In the genomic region with DNA sequence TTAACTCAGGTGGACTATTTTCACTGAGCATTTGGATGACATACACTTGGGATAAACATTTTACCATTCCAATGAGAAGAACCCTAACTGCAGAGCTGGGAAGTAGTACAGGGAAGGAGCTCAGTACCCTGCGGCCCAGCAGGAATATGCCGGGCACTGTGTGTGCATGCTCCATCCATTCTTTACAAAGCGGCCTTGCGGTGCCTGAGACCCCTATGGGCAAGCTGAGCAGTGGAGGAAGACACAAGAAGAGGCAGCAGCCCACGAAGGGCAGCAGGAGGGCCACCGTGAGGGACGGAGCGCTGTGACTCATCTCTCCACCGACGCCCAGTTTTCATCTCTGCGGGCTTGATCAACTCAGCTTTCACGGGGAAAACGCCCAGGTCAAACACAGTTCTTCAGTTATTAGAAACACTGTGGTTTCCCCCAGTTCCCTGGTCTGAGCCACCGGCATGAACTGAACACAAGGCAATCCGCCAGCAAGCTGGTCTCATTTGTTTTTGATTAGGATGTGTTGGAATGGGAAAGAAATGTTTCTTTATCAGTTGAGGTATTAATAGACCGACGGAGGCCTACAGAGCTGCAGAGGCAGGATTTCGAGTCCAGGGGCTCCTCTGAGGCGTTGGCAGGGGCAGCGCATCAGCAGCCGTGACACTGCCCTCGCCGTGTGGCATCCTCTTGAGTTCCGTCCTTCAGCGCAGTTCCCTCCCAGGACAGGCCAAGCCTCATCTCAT, we compare ENCODE assay signal across 14 cellular contexts. TPM values are rescaled to one million over a fixed set of nuclear protein-coding genes. Genes with fewer than 3 reads are reported as not detected.
DNase-seq lines count a peak whose midpoint lies in the region; ATAC-seq and TF ChIP-seq lines count a peak whose summit lies in the region.
"Had no signal": no experiment of that assay in that cellular context is flagged by ENCODE, and none has a peak within 500 bp of the region (broad histone marks: within the 10 kb centered on the region; RNA-seq: fewer than 3 reads in every experiment).

No MANE protein-coding gene starts in this region.

- no peaks in the 10 kb centered on the region for H3K79me2 ChIP-seq in hepatocyte

- H3K27me3 ChIP-seq in skeletal muscle satellite cell (ENCODE audit: control insufficient read depth, insufficient read depth, low read length) (peaks cover 12% of the 10 kb centered on the region), hepatocyte (no peaks in the 10 kb centered on the region)
- H3K27me3 ChIP-seq: uterus had no signal

- no peaks in the 10 kb centered on the region for H3K9me3 ChIP-seq in skeletal muscle satellite cell (replicated peaks; ENCODE audit: low read length)
- no peaks in the 10 kb centered on the region for H3K9me3 ChIP-seq in hepatocyte (ENCODE audit: low read depth)
- H3K9me3 ChIP-seq: esophagus muscularis mucosa, uterus had no signal

- WGBS in hepatocyte (ENCODE audit: low lambda C conversion rate, missing lambda C conversion rate) = 77% methylated on average over 25 of the region's 25 CpGs

- no peak for ATAC-seq in HG03457 (IDR thresholded peaks at IDR 0.05; ENCODE audit: unreplicated experiment)

- peak overlapping the region; percentile 81 for H3K4me2 ChIP-seq in skeletal muscle satellite cell (ENCODE audit: low read length)
- no peak overlapping the region for H3K4me2 ChIP-seq in hepatocyte

- no peak overlapping the region for H2AFZ ChIP-seq in hepatocyte

- no peak for TF ChIP-seq CTCF in hepatocyte (IDR thresholded peaks at IDR 0.05; ENCODE audit: poor library complexity)

- H3K4me3 ChIP-seq in skeletal muscle satellite cell (ENCODE audit: low read length) (peak overlapping the region; percentile 48), hepatocyte (no peak overlapping the region)
- H3K4me3 ChIP-seq: coronary artery, esophagus muscularis mucosa, uterus had no signal

- peak overlapping the region; percentile 17 for H3K9ac ChIP-seq in skeletal muscle satellite cell (ENCODE audit: low read depth, low read length)

- H3K9me2 ChIP-seq in hepatocyte (replicated peaks; ENCODE audit: insufficient read depth) = no peaks in the 10 kb centered on the region

- H3K4me1 ChIP-seq in skeletal muscle satellite cell (ENCODE audit: control insufficient read depth, insufficient read depth, low read length) = peaks cover 18% of the 10 kb centered on the region
- H3K4me1 ChIP-seq in hepatocyte (ENCODE audit: insufficient read depth) = no peaks in the 10 kb centered on the region
- H3K4me1 ChIP-seq: esophagus muscularis mucosa, uterus had no signal

- DNase-seq in activated CD8-positive, alpha-beta memory T cell treated with anti-CD3 and anti-CD28 coated beads for 24 hours = peak; percentile 52
- DNase-seq in activated CD8-positive, alpha-beta memory T cell treated with anti-CD3 and anti-CD28 coated beads, Interleukin-2, amount 50 U/mL, for 48 hours = no peak
- DNase-seq in M059J (ENCODE audit: low read depth) = peak; percentile 73
- peak; percentile 81 for DNase-seq in fibroblast of gingiva (ENCODE audit: low read depth)
- no peak for DNase-seq in hepatocyte (ENCODE audit: low spot score)
- DNase-seq in stimulated activated CD4-positive, alpha-beta T cell treated with anti-CD3 and anti-CD28 coated beads, Interleukin-12 subunit alpha, Interleukin-12 subunit beta, amount 100 ng/mL, for 4 hours = no peak
- DNase-seq: DMS79 treated with DMSO at 0.1 percent for 48 hours, NCI-H1048, NCI-H226, uterus had no signal

- H3K36me3 ChIP-seq in skeletal muscle satellite cell (ENCODE audit: insufficient read depth, low read length) (no peaks in the 10 kb centered on the region), hepatocyte (replicated peaks; ENCODE audit: insufficient read depth, low read depth) (no peaks in the 10 kb centered on the region)
- H3K36me3 ChIP-seq: esophagus muscularis mucosa, uterus had no signal

- H3K27ac ChIP-seq in hepatocyte = no peak overlapping the region
- H3K27ac ChIP-seq: coronary artery, esophagus muscularis mucosa, uterus had no signal

- no peaks in the 10 kb centered on the region for H4K20me1 ChIP-seq in hepatocyte (ENCODE audit: insufficient read depth, poor library complexity, severe bottlenecking)

RNA-seq across cellular contexts. Expression of a gene that starts 44.9 kb away (rescaled TPM):
- total RNA-seq in M059J (2014; rRNA removed; shearing (Covaris generic)) = 0.02 TPM in 1 of 2 replicates, not detected in the other
- total RNA-seq in skeletal muscle satellite cell (2012; rRNA removed) = 0.22 and 4.8 TPM in 2 replicates
- 0.23 and 0.44 TPM in 2 replicates for total RNA-seq in hepatocyte
- polyA plus RNA-seq in hepatocyte = 0.02 TPM in 1 of 2 replicates, not detected in the other

Comparison
In these comparisons a context has a peak if more than half of its experiments do, and no peak if none do; other contexts are left out.
1. DNase-seq: peak in activated CD8-positive, alpha-beta memory T cell treated with anti-CD3 and anti-CD28 coated beads for 24 hours (single experiment), M059J (single experiment) and fibroblast of gingiva (single experiment); none in activated CD8-positive, alpha-beta memory T cell treated with anti-CD3 and anti-CD28 coated beads, Interleukin-2, amount 50 U/mL, for 48 hours (single experiment), hepatocyte (single experiment) and stimulated activated CD4-positive, alpha-beta T cell treated with anti-CD3 and anti-CD28 coated beads, Interleukin-12 subunit alpha, Interleukin-12 subunit beta, amount 100 ng/mL, for 4 hours (single experiment).